ENCODE assay signal across 17 cellular contexts in the genomic region with DNA sequence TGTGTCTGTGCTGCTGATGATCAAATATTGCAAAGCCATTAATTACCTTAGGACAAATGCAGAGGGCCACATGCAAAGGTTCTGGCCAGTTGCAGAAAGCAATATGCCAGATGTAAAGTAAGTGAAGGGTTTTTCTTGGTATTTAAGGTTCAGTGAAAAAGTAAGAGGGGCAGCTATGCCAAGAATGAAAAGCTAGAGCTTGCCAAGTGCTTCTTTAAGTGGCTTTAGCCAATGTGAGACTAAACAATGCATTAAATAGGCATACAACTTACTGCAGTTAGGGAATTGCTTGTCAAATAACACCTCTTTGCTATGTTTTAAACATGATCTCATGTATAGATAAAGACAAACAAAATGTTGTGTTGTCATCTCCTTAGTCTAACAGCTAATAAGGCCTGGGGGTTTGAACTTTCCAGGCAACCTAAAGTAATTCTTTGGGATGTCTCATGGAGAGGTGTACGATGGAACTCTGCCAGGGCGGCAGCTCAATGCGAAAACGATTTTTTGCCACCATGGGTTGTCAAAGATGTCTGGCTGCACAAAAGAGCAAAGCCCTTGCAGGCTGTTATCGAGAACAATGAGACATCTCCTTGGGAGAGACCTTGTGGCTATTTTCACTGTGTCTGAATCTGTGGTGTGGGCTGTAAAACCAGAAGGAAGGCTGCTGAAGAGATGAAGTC. TPM values are rescaled to one million over a fixed set of nuclear protein-coding genes. Genes with fewer than 3 reads are reported as not detected.
"Had no signal": no experiment of that assay in that cellular context is flagged by ENCODE, and none has a peak within 500 bp of the region (broad histone marks: within the 10 kb centered on the region; RNA-seq: fewer than 3 reads in every experiment).

No MANE protein-coding gene starts in this region.

- H3K4me3 ChIP-seq: coronary artery, esophagus muscularis mucosa, transverse colon had no signal

- H3K27me3 ChIP-seq: esophagus muscularis mucosa, transverse colon had no signal

- ATAC-seq: activated CD8-positive, alpha-beta T cell treated with anti-CD3 and anti-CD28 coated beads for 36 hours; activated T-cell treated with anti-CD3 and anti-CD28 coated beads, Interleukin-2, amount 50 U/mL, for 4 hours; natural killer cell treated with Interleukin-12 subunit alpha and Interleukin-12 subunit beta and Interleukin-15 and Interleukin-18, amount 100 ng/mL, for 72 hours; stimulated activated memory B cell treated with anti-CD40 and anti-IgM and Interleukin-4, amounts not matched to agents 10 μg/mL and 1 μg/mL and 100 μg/mL, for 72 hours; T-helper 17 cell; WTC11 had no signal

- H3K27me3 Mint-ChIP-seq: brain; stimulated activated memory B cell treated with anti-CD40 and anti-IgM and Interleukin-4, amounts not matched to agents 10 μg/mL and 1 μg/mL and 100 μg/mL, for 72 hours had no signal

- H3K4me3 Mint-ChIP-seq: activated CD8-positive, alpha-beta T cell treated with anti-CD3 and anti-CD28 coated beads for 36 hours; activated naive CD4-positive, alpha-beta T cell treated with anti-CD3 and anti-CD28 coated beads, Interleukin-2, amount 50 U/mL, for 24 hours; activated T-cell treated with anti-CD3 and anti-CD28 coated beads, Interleukin-2, amount 50 U/mL, for 4 hours; brain; natural killer cell treated with Interleukin-12 subunit alpha and Interleukin-12 subunit beta and Interleukin-15 and Interleukin-18, amount 100 ng/mL, for 72 hours; stimulated activated memory B cell treated with anti-CD40 and anti-IgM and Interleukin-4, amounts not matched to agents 10 μg/mL and 1 μg/mL and 100 μg/mL, for 72 hours; T-helper 17 cell; WTC11 had no signal

- H3K9me3 Mint-ChIP-seq: activated CD8-positive, alpha-beta T cell treated with anti-CD3 and anti-CD28 coated beads for 36 hours; activated naive CD4-positive, alpha-beta T cell treated with anti-CD3 and anti-CD28 coated beads, Interleukin-2, amount 50 U/mL, for 24 hours; activated T-cell treated with anti-CD3 and anti-CD28 coated beads, Interleukin-2, amount 50 U/mL, for 4 hours; brain; natural killer cell treated with Interleukin-12 subunit alpha and Interleukin-12 subunit beta and Interleukin-15 and Interleukin-18, amount 100 ng/mL, for 72 hours; stimulated activated memory B cell treated with anti-CD40 and anti-IgM and Interleukin-4, amounts not matched to agents 10 μg/mL and 1 μg/mL and 100 μg/mL, for 72 hours; WTC11 had no signal

- DNase-seq: activated CD4-positive, alpha-beta T cell treated with anti-CD3 and anti-CD28 coated beads for 4 hours; activated CD8-positive, alpha-beta T cell treated with anti-CD3 and anti-CD28 coated beads for 36 hours; activated effector memory CD4-positive, alpha-beta T cell treated with anti-CD3 and anti-CD28 coated beads, Interleukin-2, amount 50 U/mL, for 16 hours; activated T-cell treated with anti-CD3 and anti-CD28 coated beads, Interleukin-2, amount 50 U/mL, for 4 hours; central memory CD4-positive, alpha-beta T cell; mesendoderm; posterior cingulate gyrus; retina; T-helper 17 cell; transverse colon had no signal

- H3K36me3 ChIP-seq: esophagus muscularis mucosa, transverse colon had no signal

- H3K36me3 Mint-ChIP-seq: activated naive CD4-positive, alpha-beta T cell treated with anti-CD3 and anti-CD28 coated beads, Interleukin-2, amount 50 U/mL, for 24 hours; brain; natural killer cell treated with Interleukin-12 subunit alpha and Interleukin-12 subunit beta and Interleukin-15 and Interleukin-18, amount 100 ng/mL, for 72 hours; stimulated activated memory B cell treated with anti-CD40 and anti-IgM and Interleukin-4, amounts not matched to agents 10 μg/mL and 1 μg/mL and 100 μg/mL, for 72 hours; WTC11 had no signal

- H3K4me1 Mint-ChIP-seq: activated naive CD4-positive, alpha-beta T cell treated with anti-CD3 and anti-CD28 coated beads, Interleukin-2, amount 50 U/mL, for 24 hours; stimulated activated memory B cell treated with anti-CD40 and anti-IgM and Interleukin-4, amounts not matched to agents 10 μg/mL and 1 μg/mL and 100 μg/mL, for 72 hours; T-helper 17 cell; WTC11 had no signal

- H3K27ac ChIP-seq: coronary artery, esophagus muscularis mucosa, transverse colon had no signal

- H3K27ac Mint-ChIP-seq: activated CD8-positive, alpha-beta T cell treated with anti-CD3 and anti-CD28 coated beads for 36 hours; activated naive CD4-positive, alpha-beta T cell treated with anti-CD3 and anti-CD28 coated beads, Interleukin-2, amount 50 U/mL, for 24 hours; natural killer cell treated with Interleukin-12 subunit alpha and Interleukin-12 subunit beta and Interleukin-15 and Interleukin-18, amount 100 ng/mL, for 72 hours; stimulated activated memory B cell treated with anti-CD40 and anti-IgM and Interleukin-4, amounts not matched to agents 10 μg/mL and 1 μg/mL and 100 μg/mL, for 72 hours; T-helper 17 cell; WTC11 had no signal

- H3K4me1 ChIP-seq: transverse colon had no signal

RNA-seq across cellular contexts. Expression of a gene that starts 12.0 kb away (rescaled TPM):
- total RNA-seq: T-helper 17 cell, WTC11 had no signal
